28 cellular contexts compared by ENCODE assay signal in the genomic region with DNA sequence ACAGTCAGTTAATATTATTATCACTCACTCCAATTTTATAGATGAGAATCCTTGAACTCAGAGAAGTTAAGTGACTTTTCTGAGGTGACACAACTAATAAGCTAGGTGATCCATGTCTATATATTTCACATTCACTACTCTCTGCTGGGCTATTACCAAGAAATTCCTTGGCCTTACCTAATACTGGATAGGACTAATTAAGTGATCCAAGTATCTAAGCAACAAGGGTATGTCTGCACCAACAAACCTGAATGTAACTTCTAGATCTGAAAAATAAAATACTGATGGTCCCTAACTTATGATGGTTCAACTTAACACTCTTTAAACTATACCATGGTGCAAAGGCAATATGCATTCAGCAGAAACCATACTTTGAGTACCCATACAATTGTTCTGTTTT. TPM values are rescaled to one million over a fixed set of nuclear protein-coding genes. Genes with fewer than 3 reads are reported as not detected.
DNase-seq lines count a peak whose midpoint lies in the region; ATAC-seq, FAIRE-seq and TF ChIP-seq lines count a peak whose summit lies in the region.
"Had no signal": no experiment of that assay in that cellular context is flagged by ENCODE, and none has a peak within 500 bp of the region (broad histone marks: within the 10 kb centered on the region; RNA-seq: fewer than 3 reads in every experiment).

No MANE protein-coding gene starts in this region.

- DNase-seq in HT1080 (ENCODE audit: low read depth): peak; percentile 10
- no peak for DNase-seq in astrocyte (ENCODE audit: low read depth)
- DNase-seq in keratinocyte (ENCODE audit: low read depth, low spot score): no peak
- no peak for DNase-seq in type B pancreatic cell (ENCODE audit: extremely low spot score, unreplicated experiment)
- DNase-seq in cerebellar cortex (ENCODE audit: low spot score): no peak
- no peak for DNase-seq in mesenteric fat pad (ENCODE audit: low spot score)
- DNase-seq: activated CD4-positive, alpha-beta T cell treated with anti-CD3 and anti-CD28 coated beads for 1 hour; activated CD8-positive, alpha-beta T cell treated with anti-CD3 and anti-CD28 coated beads, Interleukin-2, amount 10 ng/mL, durations not matched to agents 7 days and 5 days; activated naive CD4-positive, alpha-beta T cell treated with anti-CD3 and anti-CD28 coated beads, Interleukin-2, amount 50 U/mL, for 16 hours; amygdala; COR-L47; left lung; NCI-H1436; NCI-H345; NCI-H69; SHP77 treated with DMSO at 0.1 percent for 48 hours; sigmoid colon; stimulated activated CD4-positive, alpha-beta T cell treated with anti-CD3 and anti-CD28 coated beads, Interleukin-15, amount 100 ng/mL, for 24 hours; stimulated activated CD4-positive, alpha-beta T cell treated with anti-CD3 and anti-CD28 coated beads, Interleukin-4, amount 100 ng/mL, for 4 hours; transverse colon had no signal

- H4K20me1 ChIP-seq in astrocyte (ENCODE audit: insufficient read depth, low read length) (no peaks in the 10 kb centered on the region), keratinocyte (ENCODE audit: control insufficient read depth, extremely low read depth, insufficient read depth, low read length) (no peaks in the 10 kb centered on the region)

- H3K27me3 ChIP-seq in astrocyte (ENCODE audit: insufficient read depth, low read length) (peaks cover 2% of the 10 kb centered on the region), keratinocyte (ENCODE audit: control insufficient read depth, extremely low read depth, insufficient read depth, low read length) (no peaks in the 10 kb centered on the region)
- H3K27me3 ChIP-seq: left lung, sigmoid colon had no signal

- H3K4me3 ChIP-seq in astrocyte (ENCODE audit: insufficient read depth, low read depth, low read length): no peak overlapping the region
- no peak overlapping the region for H3K4me3 ChIP-seq in keratinocyte (ENCODE audit: control insufficient read depth in 2 of 3, extremely low read depth in 1 of 3, insufficient read depth in 2 of 3, low read depth in 1 of 3, low read length in 3 of 3)
- H3K4me3 ChIP-seq: left lung, sigmoid colon, transverse colon had no signal

- ATAC-seq in GM18519 (IDR thresholded peaks at IDR 0.05; ENCODE audit: low FRiP score, unreplicated experiment): no peak
- ATAC-seq: activated CD8-positive, alpha-beta T cell treated with anti-CD3 and anti-CD28 coated beads, Interleukin-2, amount 10 ng/mL, durations not matched to agents 7 days and 5 days had no signal

- dilution Hi-C loops in keratinocyte (cut with MboI; ENCODE audit: extremely low pct_ligation_motif_present, low sequenced_read_pairs): no loop called here

- TF ChIP-seq CTCF in astrocyte (IDR thresholded peaks at IDR 0.05; ENCODE audit: insufficient read depth, low read depth, low read length) (no peak), keratinocyte (optimal IDR thresholded peaks at IDR 0.05 in 1 of 3, IDR thresholded peaks at IDR 0.05 in 1 of 3, conservative IDR thresholded peaks at IDR 0.05 in 1 of 3; ENCODE audit: extremely low read depth in 1 of 3, insufficient read depth in 2 of 3, low read length in 3 of 3) (no peak), type B pancreatic cell (conservative IDR thresholded peaks at IDR 0.05) (no peak)

- no peaks in the 10 kb centered on the region for H3K79me2 ChIP-seq in astrocyte (ENCODE audit: insufficient read depth, low read length)
- H3K79me2 ChIP-seq in keratinocyte (ENCODE audit: control insufficient read depth, insufficient read depth, low read length): no peaks in the 10 kb centered on the region

- H3K4me2 ChIP-seq in astrocyte (ENCODE audit: low read length) (no peak overlapping the region), keratinocyte (ENCODE audit: control insufficient read depth, extremely low read depth, insufficient read depth, low read depth, low read length) (peak overlapping the region; percentile 87)

- H3K9me3 Mint-ChIP-seq in astrocyte (ENCODE audit: unreplicated experiment): no peaks in the 10 kb centered on the region
- H3K9me3 Mint-ChIP-seq in type B pancreatic cell: peaks cover 1% of the 10 kb centered on the region
- H3K9me3 Mint-ChIP-seq: activated T-helper 2 cell treated with anti-CD3 and anti-CD28 coated beads, Interferon-gamma antibody, Interleukin-2, Interleukin-4, amounts not matched to agents 10 μg/mL and 5 μg/mL and 100 μg/mL, durations not matched to agents 14 hours and 24 hours and 36 hours had no signal

- H3K9me3 ChIP-seq in astrocyte (ENCODE audit: insufficient read depth, low read depth, low read length) (no peaks in the 10 kb centered on the region), keratinocyte (ENCODE audit: control insufficient read depth, low read depth, low read length) (no peaks in the 10 kb centered on the region)
- H3K9me3 ChIP-seq: left lung, neutrophil, sigmoid colon, transverse colon had no signal

- no peak overlapping the region for H3K4me3 Mint-ChIP-seq in astrocyte (ENCODE audit: unreplicated experiment)
- no peak overlapping the region for H3K4me3 Mint-ChIP-seq in type B pancreatic cell
- H3K4me3 Mint-ChIP-seq: activated CD8-positive, alpha-beta T cell treated with anti-CD3 and anti-CD28 coated beads, Interleukin-2, amount 10 ng/mL, durations not matched to agents 7 days and 5 days had no signal

- H3K4me1 ChIP-seq in astrocyte (ENCODE audit: insufficient read depth, low read length) (peaks cover 7% of the 10 kb centered on the region), keratinocyte (ENCODE audit: control insufficient read depth, extremely low read depth, insufficient read depth, low read length) (peaks cover 30% of the 10 kb centered on the region)
- H3K4me1 ChIP-seq: left lung, transverse colon had no signal

- H2AFZ ChIP-seq in astrocyte (ENCODE audit: low read depth, low read length) (no peak overlapping the region), keratinocyte (ENCODE audit: control insufficient read depth, low read length) (no peak overlapping the region)

- H3K4me1 Mint-ChIP-seq in astrocyte (ENCODE audit: low read depth, unreplicated experiment): peaks cover 33% of the 10 kb centered on the region
- H3K4me1 Mint-ChIP-seq in type B pancreatic cell (ENCODE audit: unreplicated experiment): no peaks in the 10 kb centered on the region

- H3K36me3 ChIP-seq in astrocyte (ENCODE audit: insufficient read depth, low read length): no peaks in the 10 kb centered on the region
- H3K36me3 ChIP-seq in keratinocyte (ENCODE audit: control insufficient read depth in 2 of 2, extremely low read depth in 1 of 2, insufficient read depth in 2 of 2, low read length in 2 of 2): no peaks in the 10 kb centered on the region
- H3K36me3 ChIP-seq: left lung, neutrophil, sigmoid colon, transverse colon had no signal

- H3K27me3 Mint-ChIP-seq in astrocyte (ENCODE audit: low read depth, unreplicated experiment) (no peaks in the 10 kb centered on the region), type B pancreatic cell (no peaks in the 10 kb centered on the region)
- H3K27me3 Mint-ChIP-seq: progenitor cell of endocrine pancreas had no signal

- H3K27ac Mint-ChIP-seq in astrocyte (ENCODE audit: unreplicated experiment) (peak overlapping the region; percentile 92), type B pancreatic cell (peak overlapping the region; percentile 96)
- H3K27ac Mint-ChIP-seq: activated CD8-positive, alpha-beta T cell treated with anti-CD3 and anti-CD28 coated beads, Interleukin-2, amount 10 ng/mL, durations not matched to agents 7 days and 5 days; activated T-helper 2 cell treated with anti-CD3 and anti-CD28 coated beads, Interferon-gamma antibody, Interleukin-2, Interleukin-4, amounts not matched to agents 10 μg/mL and 5 μg/mL and 100 μg/mL, durations not matched to agents 14 hours and 24 hours and 36 hours; progenitor cell of endocrine pancreas had no signal

- FAIRE-seq in astrocyte (lab: Jason Lieb, UNC) (no peak), keratinocyte (lab: Jason Lieb, UNC) (no peak)
- FAIRE-seq: GM12892 had no signal

- H3K36me3 Mint-ChIP-seq in astrocyte (ENCODE audit: low read depth, unreplicated experiment): no peaks in the 10 kb centered on the region
- no peaks in the 10 kb centered on the region for H3K36me3 Mint-ChIP-seq in type B pancreatic cell

- H3K27ac ChIP-seq in astrocyte (ENCODE audit: low read depth, low read length) (no peak overlapping the region), keratinocyte (ENCODE audit: control insufficient read depth, insufficient read depth, low read length) (peak overlapping the region; percentile 97)
- H3K27ac ChIP-seq: C4-2B, left lung, neutrophil, transverse colon had no signal

- H3K9ac ChIP-seq in astrocyte (ENCODE audit: low read length) (no peak overlapping the region), keratinocyte (ENCODE audit: control insufficient read depth, extremely low read depth, insufficient read depth, low read length) (no peak overlapping the region)

- no peaks in the 10 kb centered on the region for H3K9me1 ChIP-seq in keratinocyte (ENCODE audit: control insufficient read depth, extremely low read depth, insufficient read depth, low read length)

RNA-seq across cellular contexts. Expression of a gene that starts 14.8 kb away (rescaled TPM):
- not detected in 2 replicates for total RNA-seq in HT1080 (2014; rRNA removed; shearing (Covaris generic))
- polyA plus RNA-seq in HT1080 (2015; cell fraction: cytosol; rRNA removed): not detected in 2 replicates
- not detected in 2 replicates for polyA plus RNA-seq in HT1080 (2015; cell fraction: nucleus; rRNA removed)
- total RNA-seq in astrocyte (0.11 TPM in 1 of 2 replicates, not detected in the other), type B pancreatic cell (ENCODE audit: low replicate concordance) (0.14 TPM in 1 of 2 replicates, not detected in the other), mesenteric fat pad (1.5 TPM)
- polyA plus RNA-seq in keratinocyte: 0.02 to 0.06 TPM (median 0.04 TPM) in 3 replicates
- polyA plus RNA-seq in keratinocyte (2011; ENCODE audit: low read depth): not detected
- polyA plus RNA-seq in keratinocyte (2011; cell fraction: cytosol; rRNA removed): 0.03 and 0.04 TPM in 2 replicates
- 0.09 TPM in 1 of 2 replicates, not detected in the other for polyA plus RNA-seq in keratinocyte (2011; cell fraction: nucleus; rRNA removed)
- polyA plus RNA-seq in keratinocyte (2012; ENCODE audit: low replicate concordance): not detected in 2 replicates
- 0.10 TPM in 1 of 3 replicates, not detected in the others for polyA minus RNA-seq in keratinocyte
- polyA minus RNA-seq in keratinocyte (2011; cell fraction: cytosol; rRNA and poly(A)+ RNA removed): not detected
- polyA minus RNA-seq in keratinocyte (2011; cell fraction: nucleus; rRNA and poly(A)+ RNA removed): not detected in 2 replicates
- total RNA-seq: activated CD8-positive, alpha-beta T cell treated with anti-CD3 and anti-CD28 coated beads, Interleukin-2, amount 10 ng/mL, durations not matched to agents 7 days and 5 days; activated T-helper 2 cell treated with anti-CD3 and anti-CD28 coated beads, Interferon-gamma antibody, Interleukin-2, Interleukin-4, amounts not matched to agents 10 μg/mL and 5 μg/mL and 100 μg/mL, durations not matched to agents 14 hours and 24 hours and 36 hours; G401; progenitor cell of endocrine pancreas had no signal

RNA-seq across cellular contexts. Expression of a gene that starts 57.6 kb away (rescaled TPM):
- not detected in 2 replicates for total RNA-seq in HT1080 (2014; rRNA removed; shearing (Covaris generic))
- 0.02 TPM in 1 of 2 replicates, not detected in the other for polyA plus RNA-seq in HT1080 (2015; cell fraction: cytosol; rRNA removed)
- not detected in 2 replicates for polyA plus RNA-seq in HT1080 (2015; cell fraction: nucleus; rRNA removed)
- total RNA-seq in astrocyte (0.18 TPM in 1 of 2 replicates, not detected in the other), type B pancreatic cell (ENCODE audit: low replicate concordance) (0.26 and 1.1 TPM in 2 replicates), mesenteric fat pad (not detected)
- polyA plus RNA-seq in keratinocyte: 0.19 to 0.27 TPM (median 0.21 TPM) in 3 replicates
- 0.25 TPM for polyA plus RNA-seq in keratinocyte (2011; ENCODE audit: low read depth)
- 0.13 TPM in 2 replicates for polyA plus RNA-seq in keratinocyte (2011; cell fraction: cytosol; rRNA removed)
- 0.59 and 0.63 TPM in 2 replicates for polyA plus RNA-seq in keratinocyte (2011; cell fraction: nucleus; rRNA removed)
- polyA plus RNA-seq in keratinocyte (2012; ENCODE audit: low replicate concordance): 0.39 and 0.79 TPM in 2 replicates
- polyA minus RNA-seq in keratinocyte: 0.16 TPM in 1 of 3 replicates, not detected in the others
- not detected for polyA minus RNA-seq in keratinocyte (2011; cell fraction: cytosol; rRNA and poly(A)+ RNA removed)
- polyA minus RNA-seq in keratinocyte (2011; cell fraction: nucleus; rRNA and poly(A)+ RNA removed): 0.11 and 0.16 TPM in 2 replicates
- total RNA-seq: activated CD8-positive, alpha-beta T cell treated with anti-CD3 and anti-CD28 coated beads, Interleukin-2, amount 10 ng/mL, durations not matched to agents 7 days and 5 days; activated T-helper 2 cell treated with anti-CD3 and anti-CD28 coated beads, Interferon-gamma antibody, Interleukin-2, Interleukin-4, amounts not matched to agents 10 μg/mL and 5 μg/mL and 100 μg/mL, durations not matched to agents 14 hours and 24 hours and 36 hours; G401; left lung; subcutaneous adipose tissue; transverse colon had no signal
- polyA plus RNA-seq: sigmoid colon had no signal
